Comparison of ENCODE assay signal across 9 cellular contexts in the genomic region with DNA sequence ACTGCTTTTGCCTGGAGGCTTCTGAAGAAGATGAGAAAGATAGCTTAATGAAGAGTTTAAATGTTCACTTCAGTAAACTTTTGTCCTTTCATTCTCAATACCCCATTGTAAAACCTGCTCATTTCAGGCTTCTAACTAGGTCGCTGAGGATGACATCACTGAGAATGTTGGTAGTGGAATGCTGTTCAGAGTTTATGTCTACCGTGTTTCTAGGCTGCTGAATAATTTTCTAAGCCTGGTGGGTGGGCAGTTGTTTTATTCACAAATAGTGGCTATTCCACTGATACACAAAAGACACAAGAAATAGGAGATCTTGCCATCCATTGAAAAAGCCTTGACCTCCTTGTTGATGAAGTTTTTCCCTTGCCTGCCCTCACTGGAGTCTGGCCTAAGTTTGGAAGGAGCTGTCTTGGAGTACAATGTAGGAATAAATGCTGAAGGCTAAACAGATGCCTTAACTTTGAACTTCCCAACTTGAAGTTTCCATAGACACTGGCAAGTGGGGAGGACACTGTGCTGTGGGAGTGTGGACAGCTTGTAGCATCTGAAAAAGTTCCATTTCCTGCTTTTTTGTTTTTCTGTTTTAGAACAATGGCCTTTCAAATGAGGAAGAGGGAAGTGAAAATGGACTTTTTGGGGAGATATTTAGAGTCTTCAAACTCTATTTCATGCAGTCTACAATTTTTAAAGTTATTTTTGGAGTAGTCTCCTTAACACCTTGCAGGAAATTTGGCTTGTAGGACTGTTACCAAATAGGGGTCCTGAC. TPM values are rescaled to one million over a fixed set of nuclear protein-coding genes. Genes with fewer than 3 reads are reported as not detected.
DNase-seq lines count a peak whose midpoint lies in the region; ATAC-seq and TF ChIP-seq lines count a peak whose summit lies in the region.
"Had no signal": no experiment of that assay in that cellular context is flagged by ENCODE, and none has a peak within 500 bp of the region (broad histone marks: within the 10 kb centered on the region; RNA-seq: fewer than 3 reads in every experiment).

No MANE protein-coding gene starts in this region.

- H3K9me3 ChIP-seq in left lung (no peaks in the 10 kb centered on the region), body of pancreas (no peaks in the 10 kb centered on the region), uterus (no peaks in the 10 kb centered on the region)

- no peak for TF ChIP-seq CTCF in left lung (IDR thresholded peaks at IDR 0.05)
- no peak for TF ChIP-seq CTCF in body of pancreas (IDR thresholded peaks at IDR 0.05)
- no peak for TF ChIP-seq CTCF in uterus (IDR thresholded peaks at IDR 0.05)

- H3K36me3 ChIP-seq in left lung (peaks cover 0 to 10% of the 10 kb centered on the region in 2 donors), body of pancreas (replicated peaks in 1 of 2; ENCODE audit: insufficient read depth in 1 of 2, low read depth in 2 of 2) (peaks cover 0 to 5% of the 10 kb centered on the region in 2 donors), uterus (no peaks in the 10 kb centered on the region)

- no peak for TF ChIP-seq POLR2A in body of pancreas (IDR thresholded peaks at IDR 0.05)
- no peak for TF ChIP-seq POLR2A in uterus (IDR thresholded peaks at IDR 0.05)

- ATAC-seq in GM18861 (IDR thresholded peaks at IDR 0.05; ENCODE audit: unreplicated experiment) (peak; percentile 46), GM21786 (IDR thresholded peaks at IDR 0.05; ENCODE audit: unreplicated experiment) (peak; percentile 49), left lung (no peak), body of pancreas (no peak)

- H3K4me3 ChIP-seq in left lung (no peak overlapping the region), body of pancreas (no peak overlapping the region), uterus (no peak overlapping the region)

- H3K27me3 ChIP-seq in left lung (no peaks in the 10 kb centered on the region), body of pancreas (no peaks in the 10 kb centered on the region), uterus (no peaks in the 10 kb centered on the region)

- WGBS in body of pancreas, 2 donors, result 60 to 70% methylated on average over 2 of the region's 2 CpGs

- H3K4me1 ChIP-seq in left lung (peaks cover 0 to 9% of the 10 kb centered on the region in 2 donors), body of pancreas (peaks cover 30% of the 10 kb centered on the region), uterus (no peaks in the 10 kb centered on the region)

- DNase-seq in MV-4-11 (lab: John Stamatoyannopoulos, UW) (peak; percentile 87), pons (ENCODE audit: low spot score) (peak; percentile 71), left lung (no peak), body of pancreas (no peak), activated gamma-delta T cell treated with Interleukin-2 at 50 U/mL for 16 hours (no peak), uterus (no peak)
- DNase-seq: NCI-H1417 had no signal

- H3K27ac ChIP-seq in left lung (peak overlapping the region in 1 of 2 donors; percentile 25), body of pancreas (peak overlapping the region in 2 of 4 donors; percentile 18 to 36), uterus (no peak overlapping the region)

- intact Hi-C loops in left lung (cut with DNase I), result no loop called here
- intact Hi-C loops in body of pancreas (cut with DNase I), result no loop called here
- intact Hi-C loops in uterus (cut with DNase I; ENCODE audit: low total_unique reads), result no loop called here

RNA-seq across cellular contexts. Expression of a gene that starts 59.2 kb away (rescaled TPM):
- total RNA-seq in left lung (10 to 100 TPM; 57.9 to 58.9 TPM), body of pancreas (10 to 100 TPM; 17.4 to 81.7 TPM), uterus (10 to 100 TPM; 16.1 to 65.3 (median 40.4) TPM)

Comparison
In these comparisons a context has a peak if more than half of its experiments do, and no peak if none do; other contexts are left out.
1. ATAC-seq: peak in GM18861 (single experiment) and GM21786 (single experiment); none in left lung (single experiment) and body of pancreas (single experiment).
2. DNase-seq: peak in MV-4-11 (single experiment) and pons (single experiment); none in left lung (0 of 2), body of pancreas (0 of 4), activated gamma-delta T cell treated with Interleukin-2 at 50 U/mL for 16 hours (single experiment) and uterus (0 of 2).